Comparison of ENCODE assay signal across 29 cellular contexts in the genomic region with DNA sequence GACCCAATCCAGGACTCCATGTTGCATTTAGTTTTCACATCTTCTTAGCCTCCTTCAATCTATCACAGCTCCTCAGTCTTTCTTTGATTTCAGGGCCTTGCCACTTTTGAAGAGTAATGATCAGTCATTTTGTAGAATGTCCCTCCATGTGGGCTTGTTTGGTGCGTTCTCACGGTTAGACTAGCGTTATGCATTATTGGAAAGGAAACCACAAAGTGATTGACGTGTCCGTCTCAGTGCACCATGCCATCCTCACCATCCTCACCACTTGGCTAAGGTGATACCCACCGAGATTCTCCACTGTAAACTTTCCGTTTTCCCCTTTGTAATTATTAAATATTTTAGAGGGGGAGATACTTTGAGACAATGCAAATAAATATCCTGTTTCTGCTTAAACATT. TPM values are rescaled to one million over a fixed set of nuclear protein-coding genes. Genes with fewer than 3 reads are reported as not detected.
"Had no signal": no experiment of that assay in that cellular context is flagged by ENCODE, and none has a peak within 500 bp of the region (broad histone marks: within the 10 kb centered on the region; RNA-seq: fewer than 3 reads in every experiment).

No MANE protein-coding gene starts in this region.

- H3K4me2 ChIP-seq: neural progenitor cell, smooth muscle cell had no signal

- ATAC-seq: left ventricle myocardium superior, lower lobe of right lung, sciatic nerve had no signal

- H3K9me3 ChIP-seq: esophagus squamous epithelium, lower lobe of right lung, prostate gland, right atrium auricular region, stomach, thyroid gland, vagina had no signal

- H3K9me3 Mint-ChIP-seq: nephron had no signal

- H3K27ac Mint-ChIP-seq: nephron, neural progenitor cell had no signal

- H3K27me3 ChIP-seq: neural progenitor cell, right atrium auricular region, vagina had no signal

- H3K4me3 Mint-ChIP-seq: nephron, neural progenitor cell had no signal

- DNase-seq: dermis blood vessel endothelial cell; effector memory CD4-positive, alpha-beta T cell; erythroblast; esophagus squamous epithelium; foreskin melanocyte; hypothalamus; left ventricle myocardium superior; lower lobe of right lung; stimulated activated CD4-positive, alpha-beta T cell treated with anti-CD3 and anti-CD28 coated beads, Interleukin-12 subunit alpha, Interleukin-12 subunit beta, amount 100 ng/mL, for 4 hours; stimulated activated CD4-positive, alpha-beta T cell treated with anti-CD3 and anti-CD28 coated beads, Interleukin-1b, Interleukin-23, amount 100 ng/mL, for 48 hours; stimulated activated CD4-positive, alpha-beta T cell treated with anti-CD3 and anti-CD28 coated beads, Interleukin-4, amount 100 ng/mL, for 1 hour; stimulated activated CD8-positive, alpha-beta memory T cell treated with anti-CD3 and anti-CD28 coated beads, Interleukin-4, amount 100 ng/mL, for 48 hours; stimulated activated naive CD4-positive, alpha-beta T cell treated with Interleukin-2 at 50 U/mL for 16 hours; stomach; thyroid gland; trophoblast cell had no signal

- H3K4me1 Mint-ChIP-seq: nephron had no signal

- H3K4me3 ChIP-seq: coronary artery, esophagus squamous epithelium, lower lobe of right lung, neural progenitor cell, prostate gland, right atrium auricular region, smooth muscle cell, stomach, thyroid gland, vagina had no signal

- H3K4me1 ChIP-seq: esophagus squamous epithelium, lower lobe of right lung, prostate gland, right atrium auricular region, stomach, thyroid gland, vagina had no signal

- H3K27ac ChIP-seq: coronary artery, esophagus squamous epithelium, lower lobe of right lung, neural progenitor cell, prostate gland, right atrium auricular region, stomach, thyroid gland, vagina had no signal

- FAIRE-seq: endometrium, keratinocyte had no signal

- H3K36me3 ChIP-seq: esophagus squamous epithelium, lower lobe of right lung, neural progenitor cell, prostate gland, right atrium auricular region, stomach, thyroid gland, vagina had no signal

- H3K9ac ChIP-seq: neural progenitor cell had no signal

RNA-seq across cellular contexts. Expression of gene OLIG2, which starts 59.6 kb away (rescaled TPM):
- total RNA-seq: dermis blood vessel endothelial cell, esophagus squamous epithelium, left ventricle myocardium superior, lower lobe of right lung, osteoblast, prostate gland, right atrium auricular region, sciatic nerve, smooth muscle cell, stomach, subcutaneous adipose tissue, ureter, vagina had no signal
